27 cellular contexts compared by ENCODE assay signal in the genomic region with DNA sequence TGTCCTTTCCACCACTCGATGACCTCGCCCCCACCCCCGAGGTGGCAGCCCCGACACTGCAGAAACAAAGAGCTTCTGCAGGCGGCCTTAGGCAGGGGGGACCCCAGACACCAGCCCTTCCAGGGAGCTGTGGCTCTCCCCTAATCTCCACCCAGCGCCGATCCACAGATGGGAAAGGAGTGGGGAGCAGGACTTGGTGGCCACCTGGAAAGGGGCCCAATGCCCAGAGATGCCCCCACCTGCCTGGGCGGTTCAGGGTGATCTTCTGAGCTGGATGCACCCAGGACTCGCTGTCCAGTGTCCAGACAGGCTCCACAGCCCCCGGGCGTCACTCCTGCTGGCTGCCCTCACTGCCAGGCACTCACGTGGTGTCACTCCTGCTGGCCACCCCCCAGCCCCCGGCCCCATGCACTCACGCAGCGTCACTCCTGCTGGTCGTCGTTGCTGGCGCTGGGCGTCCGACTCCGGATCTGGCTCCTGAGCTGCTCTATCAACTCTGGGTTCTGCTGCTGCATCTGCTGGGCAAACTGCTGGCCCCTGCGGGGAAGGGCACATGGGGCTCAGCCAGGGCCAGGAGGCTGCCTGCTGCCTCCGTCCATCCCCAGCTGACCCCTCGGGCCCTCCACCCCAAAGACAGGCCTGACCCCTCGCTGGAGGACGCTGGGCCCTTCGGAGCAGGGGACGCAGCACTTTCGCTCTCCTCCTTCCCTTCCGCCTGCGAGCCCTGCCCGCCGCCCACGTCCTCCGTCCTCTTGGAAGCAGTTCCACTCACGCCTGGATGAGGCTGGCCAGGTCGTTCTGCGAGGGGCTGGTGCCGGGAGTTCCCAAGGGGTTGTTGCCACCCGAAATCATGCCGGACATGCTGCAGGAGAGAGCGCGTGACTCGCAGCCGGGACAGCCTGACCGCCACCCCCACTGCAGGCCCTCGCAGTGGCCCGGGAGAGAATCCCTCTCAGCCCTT. TPM values are rescaled to one million over a fixed set of nuclear protein-coding genes. Genes with fewer than 3 reads are reported as not detected.
"Had no signal": no experiment of that assay in that cellular context is flagged by ENCODE, and none has a peak within 500 bp of the region (broad histone marks: within the 10 kb centered on the region; RNA-seq: fewer than 3 reads in every experiment).

No MANE protein-coding gene starts in this region.

- H3K4me3 ChIP-seq: left ventricle myocardium inferior, ovary, prostate gland, thyroid gland had no signal

- H3K9me3 Mint-ChIP-seq: activated CD4-positive, alpha-beta T cell treated with anti-CD3 and anti-CD28 coated beads, Interleukin-2, amount 10 ng/mL, durations not matched to agents 24 days and 14 days; activated CD8-positive, alpha-beta T cell treated with anti-CD3 and anti-CD28 coated beads for 36 hours; activated naive CD4-positive, alpha-beta T cell treated with anti-CD3 and anti-CD28 coated beads, Interleukin-2, amount 50 U/mL, for 24 hours; brain; dendritic cell treated with granulocyte-macrophage colony-stimulating factor and Interleukin-4, amounts not matched to agents 40 ng/mL and 50 ng/mL, for 4 days; mesothelial cell of epicardium; naive thymus-derived CD8-positive, alpha-beta T cell; stimulated activated naive CD8-positive, alpha-beta T cell treated with anti-CD3 and anti-CD28 coated beads, Interleukin-15, Interleukin-2, amounts not matched to agents 100 ng/mL and 50 ng/mL, for 24 hours; T-cell; T-helper 2 cell treated with Interferon-gamma antibody and Interleukin-4, amounts not matched to agents 5 μg/mL and 100 μg/mL, for 36 hours had no signal

- H3K27ac Mint-ChIP-seq: activated CD4-positive, alpha-beta T cell treated with anti-CD3 and anti-CD28 coated beads, Interleukin-2, amount 10 ng/mL, durations not matched to agents 24 days and 14 days; activated CD8-positive, alpha-beta memory T cell treated with anti-CD3 and anti-CD28 coated beads, Interleukin-2, amount 10 ng/mL, durations not matched to agents 7 days and 5 days; activated CD8-positive, alpha-beta T cell treated with anti-CD3 and anti-CD28 coated beads for 36 hours; activated naive CD4-positive, alpha-beta T cell treated with anti-CD3 and anti-CD28 coated beads, Interleukin-2, amount 50 U/mL, for 24 hours; brain; dendritic cell treated with granulocyte-macrophage colony-stimulating factor and Interleukin-4, amounts not matched to agents 40 ng/mL and 50 ng/mL, for 4 days; mesothelial cell of epicardium; naive thymus-derived CD8-positive, alpha-beta T cell; stimulated activated naive CD8-positive, alpha-beta T cell treated with anti-CD3 and anti-CD28 coated beads, Interleukin-15, Interleukin-2, amounts not matched to agents 100 ng/mL and 50 ng/mL, for 24 hours; T-cell; T-helper 2 cell treated with Interferon-gamma antibody and Interleukin-4, amounts not matched to agents 5 μg/mL and 100 μg/mL, for 36 hours had no signal

- H3K4me3 Mint-ChIP-seq: activated CD4-positive, alpha-beta T cell treated with anti-CD3 and anti-CD28 coated beads, Interleukin-2, amount 10 ng/mL, durations not matched to agents 24 days and 14 days; activated CD8-positive, alpha-beta memory T cell treated with anti-CD3 and anti-CD28 coated beads, Interleukin-2, amount 10 ng/mL, durations not matched to agents 7 days and 5 days; activated CD8-positive, alpha-beta T cell treated with anti-CD3 and anti-CD28 coated beads for 36 hours; activated naive CD4-positive, alpha-beta T cell treated with anti-CD3 and anti-CD28 coated beads, Interleukin-2, amount 50 U/mL, for 24 hours; brain; dendritic cell treated with granulocyte-macrophage colony-stimulating factor and Interleukin-4, amounts not matched to agents 40 ng/mL and 50 ng/mL, for 4 days; mesothelial cell of epicardium; naive thymus-derived CD8-positive, alpha-beta T cell; stimulated activated naive CD8-positive, alpha-beta T cell treated with anti-CD3 and anti-CD28 coated beads, Interleukin-15, Interleukin-2, amounts not matched to agents 100 ng/mL and 50 ng/mL, for 24 hours; T-cell; T-helper 2 cell treated with Interferon-gamma antibody and Interleukin-4, amounts not matched to agents 5 μg/mL and 100 μg/mL, for 36 hours had no signal

- H3K9me3 ChIP-seq: left ventricle myocardium inferior, ovary, prostate gland, thyroid gland had no signal

- H3K36me3 ChIP-seq: ovary had no signal

- ATAC-seq: activated CD4-positive, CD25-positive, alpha-beta regulatory T cell treated with anti-CD3 and anti-CD28 coated beads, Interleukin-2, amount 50 U/mL, for 24 hours; activated CD8-positive, alpha-beta memory T cell treated with anti-CD3 and anti-CD28 coated beads, Interleukin-2, amount 10 ng/mL, durations not matched to agents 7 days and 5 days; activated CD8-positive, alpha-beta T cell treated with anti-CD3 and anti-CD28 coated beads for 36 hours; foreskin keratinocyte; naive thymus-derived CD8-positive, alpha-beta T cell; T-cell had no signal

- H3K4me1 Mint-ChIP-seq: activated naive CD4-positive, alpha-beta T cell treated with anti-CD3 and anti-CD28 coated beads, Interleukin-2, amount 50 U/mL, for 24 hours; brain; mesothelial cell of epicardium had no signal

- DNase-seq: activated CD4-positive, alpha-beta T cell treated with anti-CD3 and anti-CD28 coated beads, Interleukin-2, amount 10 ng/mL, durations not matched to agents 24 days and 14 days; activated CD8-positive, alpha-beta memory T cell treated with anti-CD3 and anti-CD28 coated beads, Interleukin-2, amount 10 ng/mL, durations not matched to agents 7 days and 5 days; activated CD8-positive, alpha-beta T cell treated with anti-CD3 and anti-CD28 coated beads for 36 hours; activated gamma-delta T cell; activated T-cell treated with anti-CD3 and anti-CD28 coated beads for 4 hours; anterior cingulate cortex; caudate nucleus; effector CD4-positive, alpha-beta T cell; erythroblast; foreskin keratinocyte; kidney glomerular epithelial cell; left ventricle myocardium inferior; mammary epithelial cell; naive thymus-derived CD8-positive, alpha-beta T cell; ovary; stimulated activated CD4-positive, alpha-beta T cell treated with anti-CD3 and anti-CD28 coated beads, Interleukin-4, amount 100 ng/mL, for 24 hours; T-cell; thyroid gland had no signal

- H3K27me3 ChIP-seq: foreskin keratinocyte, ovary, thyroid gland had no signal

- H3K4me1 ChIP-seq: foreskin keratinocyte, left ventricle myocardium inferior, prostate gland, thyroid gland had no signal

- H3K27ac ChIP-seq: foreskin keratinocyte, left ventricle myocardium inferior, ovary, prostate gland, thyroid gland, VCaP had no signal

- H3K27me3 Mint-ChIP-seq: activated CD4-positive, alpha-beta T cell treated with anti-CD3 and anti-CD28 coated beads, Interleukin-2, amount 10 ng/mL, durations not matched to agents 24 days and 14 days; activated CD8-positive, alpha-beta memory T cell treated with anti-CD3 and anti-CD28 coated beads, Interleukin-2, amount 10 ng/mL, durations not matched to agents 7 days and 5 days; activated CD8-positive, alpha-beta T cell treated with anti-CD3 and anti-CD28 coated beads for 36 hours; activated naive CD4-positive, alpha-beta T cell treated with anti-CD3 and anti-CD28 coated beads, Interleukin-2, amount 50 U/mL, for 24 hours; brain; dendritic cell treated with granulocyte-macrophage colony-stimulating factor and Interleukin-4, amounts not matched to agents 40 ng/mL and 50 ng/mL, for 4 days; naive thymus-derived CD8-positive, alpha-beta T cell; stimulated activated naive CD8-positive, alpha-beta T cell treated with anti-CD3 and anti-CD28 coated beads, Interleukin-15, Interleukin-2, amounts not matched to agents 100 ng/mL and 50 ng/mL, for 24 hours; T-cell had no signal

RNA-seq across cellular contexts. Expression of gene DIRAS1, which starts 36.0 kb away (rescaled TPM):
- total RNA-seq: activated CD8-positive, alpha-beta memory T cell treated with anti-CD3 and anti-CD28 coated beads, Interleukin-2, amount 10 ng/mL, durations not matched to agents 7 days and 5 days had no signal
- polyA plus RNA-seq: naive thymus-derived CD8-positive, alpha-beta T cell had no signal

RNA-seq across cellular contexts. Expression of gene GNG7, which starts 54.7 kb away (rescaled TPM):
- total RNA-seq: activated CD8-positive, alpha-beta memory T cell treated with anti-CD3 and anti-CD28 coated beads, Interleukin-2, amount 10 ng/mL, durations not matched to agents 7 days and 5 days had no signal
